ENCODE assay signal across 29 cellular contexts in genomic region chr17:76894842-76895241, GRCh38. TPM values are rescaled to one million over a fixed set of nuclear protein-coding genes. Genes with fewer than 3 reads are reported as not detected.
"Had no signal": no experiment of that assay in that cellular context is flagged by ENCODE, and none has a peak within 500 bp of the region (broad histone marks: within the 10 kb centered on the region; RNA-seq: fewer than 3 reads in every experiment).

No MANE protein-coding gene starts in this region.

- H3K27ac ChIP-seq: adrenal gland, body of pancreas, brain microvascular endothelial cell, breast epithelium, VCaP had no signal

- H3K4me3 ChIP-seq: adrenal gland, body of pancreas, breast epithelium had no signal

- H3K4me1 ChIP-seq: adrenal gland, breast epithelium had no signal

- H3K9me3 ChIP-seq: adrenal gland, body of pancreas had no signal

- H3K36me3 ChIP-seq: adrenal gland, brain microvascular endothelial cell, breast epithelium had no signal

- DNase-seq: activated B cell treated with CpG ODN at 0.5 μM for 24 hours; activated CD4-positive, alpha-beta memory T cell treated with anti-CD3 and anti-CD28 coated beads for 36 hours; activated CD4-positive, alpha-beta T cell treated with anti-CD3 and anti-CD28 coated beads for 4 hours; activated CD4-positive, alpha-beta T cell treated with anti-CD3 and anti-CD28 coated beads, Interleukin-2, amount 10 ng/mL, durations not matched to agents 24 days and 14 days; activated CD4-positive, alpha-beta T cell treated with anti-CD3 and anti-CD28 coated beads, Interleukin-2, amount 50 U/mL, for 1 hour; activated CD4-positive, alpha-beta T cell treated with anti-CD3 and anti-CD28 coated beads, Interleukin-2, amount 50 U/mL, for 4 hours; activated CD4-positive, CD25-positive, alpha-beta regulatory T cell treated with anti-CD3 and anti-CD28 coated beads, Interleukin-2, amount 50 U/mL, for 72 hours; activated CD8-positive, alpha-beta memory T cell treated with anti-CD3 and anti-CD28 coated beads, Interleukin-2, amount 50 U/mL, for 4 hours; activated CD8-positive, alpha-beta T cell treated with anti-CD3 and anti-CD28 coated beads for 36 hours; activated effector memory CD4-positive, alpha-beta T cell treated with anti-CD3 and anti-CD28 coated beads, Interleukin-2, amount 50 U/mL, for 16 hours; activated gamma-delta T cell treated with Interleukin-2 at 50 U/mL for 16 hours; activated naive CD4-positive, alpha-beta T cell; activated naive CD4-positive, alpha-beta T cell treated with anti-CD3 and anti-CD28 coated beads for 36 hours; activated naive CD4-positive, alpha-beta T cell treated with anti-CD3 and anti-CD28 coated beads, Interleukin-2, amount 50 U/mL, for 16 hours; activated naive CD8-positive, alpha-beta T cell treated with anti-CD3 and anti-CD28 coated beads for 36 hours; activated T-cell treated with anti-CD3 and anti-CD28 coated beads for 4 hours; activated T-cell treated with anti-CD3 and anti-CD28 coated beads, Interleukin-2, amount 50 U/mL, for 1 hour; activated T-cell treated with anti-CD3 and anti-CD28 coated beads, Interleukin-2, amount 50 U/mL, for 4 hours; activated T-cell treated with anti-CD3 and anti-CD28 coated beads, Interleukin-2, amount 50 U/mL, for 72 hours; adrenal gland; amniotic stem cell; aorta; body of pancreas; brain microvascular endothelial cell; central memory CD4-positive, alpha-beta T cell; T-helper 2 cell; T-helper 9 cell had no signal

- H3K27me3 ChIP-seq: adrenal gland, body of pancreas, brain microvascular endothelial cell, breast epithelium had no signal

RNA-seq across cellular contexts. Expression of gene MGAT5B, which starts 26.6 kb away (rescaled TPM):
- polyA plus RNA-seq: aorta had no signal
